9 cellular contexts compared by ENCODE assay signal in the genomic region with DNA sequence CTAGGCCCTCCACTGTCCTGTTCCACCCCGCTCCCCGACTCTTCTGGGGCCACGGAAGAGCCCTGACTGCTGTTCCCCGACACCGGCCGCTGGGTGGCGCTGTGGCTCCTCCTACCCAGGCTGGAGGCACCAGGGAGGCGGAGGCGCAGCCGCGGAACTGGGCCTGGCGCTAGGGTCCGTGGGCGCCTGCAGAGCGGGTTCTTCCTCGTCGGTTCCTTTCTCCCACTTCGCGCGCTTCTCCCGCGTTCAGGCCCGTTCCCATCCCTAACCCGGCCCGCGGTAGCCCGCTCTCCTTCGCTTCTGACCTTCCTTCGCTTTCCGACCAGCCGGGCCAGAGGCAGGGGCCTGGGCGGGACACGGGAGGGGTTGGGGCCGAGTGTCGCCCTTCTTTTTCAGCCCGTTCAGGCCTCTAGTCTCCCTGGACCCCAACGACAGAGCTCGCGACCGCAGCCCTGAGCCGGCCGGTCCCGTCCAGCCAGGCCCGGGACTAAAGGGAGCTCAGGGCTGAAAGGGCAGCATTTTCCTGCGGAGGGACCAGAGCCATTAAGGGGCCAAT. TPM values are rescaled to one million over a fixed set of nuclear protein-coding genes. Genes with fewer than 3 reads are reported as not detected.
DNase-seq lines count a peak whose midpoint lies in the region; ATAC-seq and TF ChIP-seq lines count a peak whose summit lies in the region.
"Had no signal": no experiment of that assay in that cellular context is flagged by ENCODE, and none has a peak within 500 bp of the region (broad histone marks: within the 10 kb centered on the region; RNA-seq: fewer than 3 reads in every experiment).

No MANE protein-coding gene starts in this region.

- peaks cover 3% of the 10 kb centered on the region for H3K27me3 Mint-ChIP-seq in endothelial cell (ENCODE audit: unreplicated experiment)

- H3K4me1 Mint-ChIP-seq in endothelial cell (ENCODE audit: unreplicated experiment), result peaks cover 13% of the 10 kb centered on the region

- no peak for DNase-seq in GM12864 (ENCODE audit: low read depth)
- no peak for DNase-seq in HFF-Myc (ENCODE audit: extremely low read depth, low read depth)
- DNase-seq in NCI-H2107 (lab: John Stamatoyannopoulos, UW), result peak; percentile 2
- peak; percentile 29 for DNase-seq in activated CD8-positive, alpha-beta memory T cell treated with anti-CD3 and anti-CD28 coated beads, Interleukin-2, amount 50 U/mL, for 24 hours (ENCODE audit: extremely low read depth)
- peak; percentile 78 for DNase-seq in endothelial cell (ENCODE audit: low spot score)
- peak; percentile 71 to 81 (median 74) for DNase-seq in mucosa of descending colon
- DNase-seq in stimulated activated CD8-positive, alpha-beta memory T cell treated with anti-CD3 and anti-CD28 coated beads, Interleukin-4, amount 100 ng/mL, for 24 hours (ENCODE audit: low read depth), result peak; percentile 47
- no peak for DNase-seq in cerebellar nuclear complex (lab: John Stamatoyannopoulos, UW)

- H3K9me3 ChIP-seq in mucosa of descending colon, result no peaks in the 10 kb centered on the region

- no peak overlapping the region for H3K27ac Mint-ChIP-seq in endothelial cell (ENCODE audit: unreplicated experiment)

- H3K36me3 Mint-ChIP-seq in endothelial cell (ENCODE audit: low read depth, unreplicated experiment), result no peaks in the 10 kb centered on the region

- H3K9me3 Mint-ChIP-seq in endothelial cell (ENCODE audit: unreplicated experiment), result peaks cover 8% of the 10 kb centered on the region

- peak; percentile 67 for TF ChIP-seq CTCF in GM12864 (IDR thresholded peaks at IDR 0.05; ENCODE audit: low read depth, low read length, missing control alignments)
- peak; percentile 63 for TF ChIP-seq CTCF in HFF-Myc (IDR thresholded peaks at IDR 0.05; ENCODE audit: low read depth, low read length, missing control alignments)
- peak; percentile 64 for TF ChIP-seq CTCF in endothelial cell (IDR thresholded peaks at IDR 0.05; ENCODE audit: unreplicated experiment)
- TF ChIP-seq CTCF in mucosa of descending colon (IDR thresholded peaks at IDR 0.05), result peak; percentile 62

- peak; percentile 95 for ATAC-seq in mucosa of descending colon

- peaks cover 3% of the 10 kb centered on the region for H3K4me1 ChIP-seq in mucosa of descending colon (ENCODE audit: low read depth)

- H3K4me3 ChIP-seq in GM12864 (ENCODE audit: low read depth, low read length), result 0 out of 2 replicates have a peak overlapping the region, but pooled peaks have one; percentile 16
- no peak overlapping the region for H3K4me3 ChIP-seq in HFF-Myc (replicated peaks; ENCODE audit: low read depth, low read length)
- no peak overlapping the region for H3K4me3 ChIP-seq in mucosa of descending colon

- intact Hi-C loops in mucosa of descending colon (cut with DNase I, micrococcal nuclease), result loop anchor here in 1 of 2 donors (10.0 kb wide), 1 partner anchor 496 kb away; no protein-coding TSS in a partner anchor

- H3K4me3 Mint-ChIP-seq in endothelial cell (ENCODE audit: unreplicated experiment), result no peak overlapping the region

- H3K36me3 ChIP-seq in mucosa of descending colon (ENCODE audit: low read depth), result no peaks in the 10 kb centered on the region

RNA-seq across cellular contexts. Expression of gene NALF2, which starts 34.3 kb away (rescaled TPM):
- total RNA-seq in endothelial cell (ENCODE audit: unreplicated experiment) (0.74 TPM), mucosa of descending colon (under 1 TPM; 0.22 to 0.98 (median 0.51) TPM)
- total RNA-seq: pulmonary artery endothelial cell had no signal

Comparison
In these comparisons a context has a peak if more than half of its experiments do, and no peak if none do; other contexts are left out.
1. DNase-seq: peak in NCI-H2107 (single experiment), activated CD8-positive, alpha-beta memory T cell treated with anti-CD3 and anti-CD28 coated beads, Interleukin-2, amount 50 U/mL, for 24 hours (single experiment), endothelial cell (single experiment), mucosa of descending colon (3 of 3) and stimulated activated CD8-positive, alpha-beta memory T cell treated with anti-CD3 and anti-CD28 coated beads, Interleukin-4, amount 100 ng/mL, for 24 hours (single experiment); none in GM12864 (single experiment), HFF-Myc (single experiment) and cerebellar nuclear complex (0 of 2).
2. Peak in every context shown above with its lines, with median percentiles within 50 percentile points of each other: CTCF ChIP-seq.